18 cellular contexts compared by ENCODE assay signal in the genomic region with DNA sequence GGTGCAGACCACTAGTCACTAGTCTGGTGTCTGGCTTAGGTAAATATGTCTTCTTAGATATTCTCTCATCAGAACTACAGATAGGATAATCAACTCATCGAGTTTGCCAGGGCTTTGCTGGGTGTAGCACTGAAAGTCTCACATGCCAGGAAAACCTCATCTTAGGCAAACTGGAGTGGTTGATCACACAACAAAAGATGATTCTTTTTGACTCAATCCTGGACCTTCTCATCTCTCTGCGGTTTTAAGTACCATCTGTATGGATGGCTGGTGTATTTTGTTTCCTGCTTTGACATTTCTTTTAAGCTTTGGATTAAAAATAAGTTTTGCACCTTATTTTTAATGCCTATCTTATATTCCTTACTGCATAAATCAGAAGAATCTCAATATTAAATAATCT.
"Had no signal": no experiment of that assay in that cellular context is flagged by ENCODE, and none has a peak within 500 bp of the region (broad histone marks: within the 10 kb centered on the region; RNA-seq: fewer than 3 reads in every experiment).

No MANE protein-coding gene starts in this region.

- H3K9me3 Mint-ChIP-seq: neural progenitor cell had no signal

- H3K27ac Mint-ChIP-seq: activated B cell treated with CpG ODN at 0.5 μM for 24 hours; activated naive CD8-positive, alpha-beta T cell treated with anti-CD3 and anti-CD28 coated beads, Interleukin-2, amount 10 ng/mL, durations not matched to agents 7 days and 5 days; mesothelial cell of epicardium; neural progenitor cell; T-helper 2 cell treated with Interferon-gamma antibody and Interleukin-4, amounts not matched to agents 5 μg/mL and 100 μg/mL, for 36 hours had no signal

- H3K27me3 ChIP-seq: ascending aorta, breast epithelium, gastroesophageal sphincter, neural progenitor cell, ovary, right lobe of liver, SJCRH30, stomach, testis, upper lobe of left lung had no signal

- H3K36me3 Mint-ChIP-seq: mesothelial cell of epicardium, neural progenitor cell had no signal

- H3K27me3 Mint-ChIP-seq: activated B cell treated with CpG ODN at 0.5 μM for 24 hours; activated CD4-positive, alpha-beta T cell treated with anti-CD3 and anti-CD28 coated beads, Interleukin-2, amount 10 ng/mL, durations not matched to agents 7 days and 5 days; activated naive CD8-positive, alpha-beta T cell treated with anti-CD3 and anti-CD28 coated beads, Interleukin-2, amount 10 ng/mL, durations not matched to agents 7 days and 5 days had no signal

- H3K4me1 Mint-ChIP-seq: activated B cell treated with CpG ODN at 0.5 μM for 24 hours, mesothelial cell of epicardium, neural progenitor cell had no signal

- H3K4me3 ChIP-seq: ascending aorta, breast epithelium, gastroesophageal sphincter, lower lobe of right lung, neural progenitor cell, ovary, right lobe of liver, SJCRH30, smooth muscle cell, stomach, testis, upper lobe of left lung had no signal

- H3K4me1 ChIP-seq: ascending aorta, breast epithelium, lower lobe of right lung, neural progenitor cell, right lobe of liver, SJCRH30, stomach, testis, upper lobe of left lung had no signal

- H3K9me3 ChIP-seq: ascending aorta, breast epithelium, gastroesophageal sphincter, lower lobe of right lung, ovary, right lobe of liver, SJCRH30, stomach, testis, upper lobe of left lung had no signal

- H3K36me3 ChIP-seq: neural progenitor cell, ovary, SJCRH30 had no signal

- H3K27ac ChIP-seq: ascending aorta, breast epithelium, lower lobe of right lung, neural progenitor cell, ovary, right lobe of liver, SJCRH30, stomach, testis, upper lobe of left lung had no signal

- ATAC-seq: gastroesophageal sphincter, left colon, lower lobe of right lung had no signal

- H3K4me3 Mint-ChIP-seq: activated B cell treated with CpG ODN at 0.5 μM for 24 hours; activated CD4-positive, alpha-beta T cell treated with anti-CD3 and anti-CD28 coated beads, Interleukin-2, amount 10 ng/mL, durations not matched to agents 7 days and 5 days; activated naive CD8-positive, alpha-beta T cell treated with anti-CD3 and anti-CD28 coated beads, Interleukin-2, amount 10 ng/mL, durations not matched to agents 7 days and 5 days; mesothelial cell of epicardium; neural progenitor cell; T-helper 2 cell treated with Interferon-gamma antibody and Interleukin-4, amounts not matched to agents 5 μg/mL and 100 μg/mL, for 36 hours had no signal

- DNase-seq: activated B cell treated with CpG ODN at 0.5 μM for 24 hours; activated CD4-positive, alpha-beta T cell treated with anti-CD3 and anti-CD28 coated beads, Interleukin-2, amount 10 ng/mL, durations not matched to agents 7 days and 5 days; activated naive CD8-positive, alpha-beta T cell treated with anti-CD3 and anti-CD28 coated beads, Interleukin-2, amount 10 ng/mL, durations not matched to agents 7 days and 5 days; left colon; lower lobe of right lung; right lobe of liver; SJCRH30; stomach; testis; upper lobe of left lung had no signal
